ENCODE assay signal across 1 cellular context in genomic region chr12:95218852-95219171, GRCh38.
TF ChIP-seq lines count a peak whose summit lies in the region.

No MANE protein-coding gene starts in this region.

TF ChIP-seq in GM23338, 12 proteins besides CTCF, POLR2A, EP300 and RAD21 (continued from another document):
- TF ChIP-seq ETS1 (IDR thresholded peaks at IDR 0.05) (no peak), NANOG (IDR thresholded peaks at IDR 0.05; ENCODE audit: borderline replicate concordance) (no peak), EZH2phosphoT487 (IDR thresholded peaks at IDR 0.05; ENCODE audit: unreplicated experiment) (no peak), ZNF114 (CRISPR knock-in tag; IDR thresholded peaks at IDR 0.05) (no peak), STAT1 (IDR thresholded peaks at IDR 0.05; ENCODE audit: unreplicated experiment) (no peak), JUNB (IDR thresholded peaks at IDR 0.05; ENCODE audit: unreplicated experiment) (no peak)
